In the genomic region with DNA sequence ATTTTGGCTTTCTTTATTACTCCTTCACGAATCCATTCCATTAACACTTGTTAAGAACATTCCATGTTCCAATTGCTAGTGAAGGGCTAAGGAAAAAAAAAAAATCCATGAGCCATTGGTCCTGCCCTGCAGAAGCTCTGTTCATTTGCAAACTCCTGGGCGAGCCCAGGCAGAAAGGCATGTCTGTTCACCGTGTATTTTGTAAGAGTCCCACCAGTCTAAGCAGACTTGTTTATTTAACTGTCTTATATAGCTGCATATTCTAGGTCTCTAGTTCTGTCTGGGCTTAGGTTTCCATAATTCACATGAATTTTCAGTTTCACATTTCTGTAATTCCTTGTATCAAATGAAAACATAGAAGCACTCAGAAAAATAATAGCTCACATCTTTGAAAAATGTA, we compare ENCODE assay signal across 20 cellular contexts.
A peak's percentile ranks its signal among the peaks of the same experiment; 100 is the strongest.
DNase-seq lines count a peak whose midpoint lies in the region; ATAC-seq and TF ChIP-seq lines count a peak whose summit lies in the region.
"Had no signal": no experiment of that assay in that cellular context is flagged by ENCODE, and none has a peak within 500 bp of the region (broad histone marks: within the 10 kb centered on the region; RNA-seq: fewer than 3 reads in every experiment).

No MANE protein-coding gene starts in this region.

- H3K27me3 ChIP-seq in fibroblast of lung (ENCODE audit: control insufficient read depth, insufficient read depth, low read length), result no peaks in the 10 kb centered on the region
- H3K27me3 ChIP-seq: SJCRH30 had no signal

- H3K4me1 ChIP-seq in fibroblast of lung (ENCODE audit: control insufficient read depth, extremely low read depth, insufficient read depth, low read length), result peaks cover 2% of the 10 kb centered on the region
- H3K4me1 ChIP-seq: SJCRH30 had no signal

- no peak for ATAC-seq in GM21786 (IDR thresholded peaks at IDR 0.05; ENCODE audit: unreplicated experiment)
- ATAC-seq: HepG2 had no signal

- no peaks in the 10 kb centered on the region for H3K36me3 ChIP-seq in fibroblast of lung (ENCODE audit: control insufficient read depth, insufficient read depth, low read length)
- H3K36me3 ChIP-seq: SJCRH30 had no signal

- H3K4me3 ChIP-seq in fibroblast of lung (replicated peaks in 1 of 4; ENCODE audit: control extremely low read depth in 1 of 4, insufficient read depth in 1 of 4, low read depth in 3 of 4, low read length in 4 of 4), result no peak overlapping the region
- H3K4me3 ChIP-seq: PC-9, SJCRH30 had no signal

- H3K9ac ChIP-seq in fibroblast of lung (ENCODE audit: insufficient read depth, low read length), result no peak overlapping the region
- H3K9ac ChIP-seq: KMS-11 had no signal

- no peaks in the 10 kb centered on the region for H3K9me3 ChIP-seq in fibroblast of lung (ENCODE audit: control insufficient read depth, insufficient read depth, low read depth, low read length)
- H3K9me3 ChIP-seq: SJCRH30 had no signal

- no peak overlapping the region for H3K4me2 ChIP-seq in fibroblast of lung (ENCODE audit: extremely low read depth, insufficient read depth, low read length)
- H3K4me2 ChIP-seq: KMS-11, PC-9 had no signal

- no peak overlapping the region for H3K27ac ChIP-seq in fibroblast of lung (ENCODE audit: insufficient read depth, low read length)
- H3K27ac ChIP-seq: KMS-11, PC-9, SJCRH30 had no signal

- H3K27ac Mint-ChIP-seq in osteocyte (ENCODE audit: unreplicated experiment), result peak overlapping the region; percentile 6
- H3K27ac Mint-ChIP-seq in activated CD4-positive, alpha-beta T cell treated with anti-CD3 and anti-CD28 coated beads, Interleukin-2, amount 10 ng/mL, durations not matched to agents 24 days and 14 days, result no peak overlapping the region

- H4K20me1 ChIP-seq in fibroblast of lung (ENCODE audit: control insufficient read depth, extremely low read depth, insufficient read depth, low read length), result no peaks in the 10 kb centered on the region

- DNase-seq in NCI-H1694 treated with DMSO at 0.1 percent for 48 hours (lab: John Stamatoyannopoulos, UW), result peak; percentile 6
- DNase-seq in NCI-H1694 (lab: John Stamatoyannopoulos, UW), result no peak
- DNase-seq in amniotic epithelial cell (ENCODE audit: low read depth), result peak; percentile 60
- peak; percentile 3 to 52 for DNase-seq in fibroblast of lung (ENCODE audit: low read depth in 2 of 2)
- DNase-seq in osteocyte (ENCODE audit: extremely low spot score, unreplicated experiment), result no peak
- no peak for DNase-seq in ACHN
- DNase-seq in activated CD4-positive, alpha-beta T cell treated with anti-CD3 and anti-CD28 coated beads, Interleukin-2, amount 10 ng/mL, durations not matched to agents 24 days and 14 days, result no peak
- DNase-seq: 8988T, C1 segment of cervical spinal cord, DMS53, H7, NCI-H1048, NCI-H187, NCI-H446 treated with DMSO at 0.1 percent for 48 hours, NCI-H774, PC-9, SJCRH30 had no signal

- H3K4me1 Mint-ChIP-seq in osteocyte (ENCODE audit: unreplicated experiment), result peaks cover 18% of the 10 kb centered on the region
- H3K4me1 Mint-ChIP-seq in activated CD4-positive, alpha-beta T cell treated with anti-CD3 and anti-CD28 coated beads, Interleukin-2, amount 10 ng/mL, durations not matched to agents 24 days and 14 days, result peaks cover 4% of the 10 kb centered on the region

- intact Hi-C loops in activated CD4-positive, alpha-beta T cell treated with anti-CD3 and anti-CD28 coated beads, Interleukin-2, amount 10 ng/mL, durations not matched to agents 24 days and 14 days (cut with micrococcal nuclease), result no loop called here

- H3K79me2 ChIP-seq in fibroblast of lung (ENCODE audit: control insufficient read depth, insufficient read depth, low read length), result no peaks in the 10 kb centered on the region

- H3K36me3 Mint-ChIP-seq in osteocyte (ENCODE audit: unreplicated experiment), result no peaks in the 10 kb centered on the region
- no peaks in the 10 kb centered on the region for H3K36me3 Mint-ChIP-seq in activated CD4-positive, alpha-beta T cell treated with anti-CD3 and anti-CD28 coated beads, Interleukin-2, amount 10 ng/mL, durations not matched to agents 24 days and 14 days (ENCODE audit: low read depth)

- TF ChIP-seq CTCF in fibroblast of lung (conservative IDR thresholded peaks at IDR 0.05 in 1 of 2, IDR thresholded peaks at IDR 0.05 in 1 of 2; ENCODE audit: low read depth in 1 of 2, low read length in 2 of 2) (no peak), osteocyte (IDR thresholded peaks at IDR 0.05) (no peak)

- no peak overlapping the region for H2AFZ ChIP-seq in fibroblast of lung (ENCODE audit: low read length)
- H2AFZ ChIP-seq: PC-9 had no signal

- peaks cover 2% of the 10 kb centered on the region for H3K27me3 Mint-ChIP-seq in osteocyte (ENCODE audit: unreplicated experiment)
- H3K27me3 Mint-ChIP-seq in activated CD4-positive, alpha-beta T cell treated with anti-CD3 and anti-CD28 coated beads, Interleukin-2, amount 10 ng/mL, durations not matched to agents 24 days and 14 days, result peaks cover 3% of the 10 kb centered on the region

- no peaks in the 10 kb centered on the region for H3K9me3 Mint-ChIP-seq in osteocyte (ENCODE audit: unreplicated experiment)
- H3K9me3 Mint-ChIP-seq in activated CD4-positive, alpha-beta T cell treated with anti-CD3 and anti-CD28 coated beads, Interleukin-2, amount 10 ng/mL, durations not matched to agents 24 days and 14 days, result no peaks in the 10 kb centered on the region

- in situ Hi-C loops in ACHN (cut with HindIII; ENCODE audit: low pct_ligation_motif_present, low pct_unique_long_range_greater_than_20kb, low sequenced_read_pairs), result no loop called here

- H3K4me3 Mint-ChIP-seq in osteocyte (ENCODE audit: unreplicated experiment), result no peak overlapping the region
- no peak overlapping the region for H3K4me3 Mint-ChIP-seq in activated CD4-positive, alpha-beta T cell treated with anti-CD3 and anti-CD28 coated beads, Interleukin-2, amount 10 ng/mL, durations not matched to agents 24 days and 14 days

Comparison
In these comparisons a context has a peak if more than half of its experiments do, and no peak if none do; other contexts are left out.
1. DNase-seq: peak in NCI-H1694 treated with DMSO at 0.1 percent for 48 hours (single experiment), amniotic epithelial cell (single experiment) and fibroblast of lung (2 of 2); none in NCI-H1694 (single experiment), osteocyte (single experiment), ACHN (single experiment) and activated CD4-positive, alpha-beta T cell treated with anti-CD3 and anti-CD28 coated beads, Interleukin-2, amount 10 ng/mL, durations not matched to agents 24 days and 14 days (single experiment).